8 cellular contexts compared by ENCODE assay signal in the genomic region with DNA sequence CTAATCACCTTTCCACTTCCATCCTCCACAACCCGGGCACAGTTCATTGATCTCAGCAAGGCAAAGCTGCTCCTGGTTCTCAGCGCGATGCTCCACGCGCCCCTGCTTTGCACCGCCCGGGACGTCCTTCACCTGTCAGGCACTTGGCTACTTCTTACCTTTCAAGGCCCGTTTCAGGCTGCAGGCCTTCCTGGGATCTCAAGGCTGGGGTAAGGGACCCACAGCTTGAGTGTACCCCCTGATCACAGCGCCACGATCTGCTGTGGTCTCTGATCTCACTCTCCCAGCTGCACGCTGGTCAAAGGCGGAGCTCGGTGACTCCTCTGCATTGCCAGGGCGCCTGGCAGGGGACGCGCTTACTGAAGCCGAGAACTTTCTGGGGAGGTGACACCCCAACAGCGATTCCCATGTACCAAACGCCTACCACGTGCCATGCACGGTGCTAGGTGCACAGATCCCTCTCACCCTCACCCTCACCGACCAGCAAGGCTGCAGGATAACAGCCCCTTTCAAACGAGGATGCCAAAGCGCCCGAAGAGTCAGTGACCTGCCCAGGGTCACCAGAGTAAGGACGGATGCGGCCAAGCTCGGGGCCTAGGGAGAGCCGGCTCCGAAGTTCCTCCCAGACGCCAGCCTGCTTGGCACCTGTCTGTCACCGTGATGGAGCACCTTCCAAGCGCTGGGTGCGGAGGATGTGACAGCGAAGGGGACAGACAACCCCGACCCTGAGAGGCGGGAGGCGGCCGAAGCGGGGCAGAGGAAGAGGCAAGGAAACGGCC. TPM values are rescaled to one million over a fixed set of nuclear protein-coding genes. Genes with fewer than 3 reads are reported as not detected.
DNase-seq lines count a peak whose midpoint lies in the region; ATAC-seq, FAIRE-seq and TF ChIP-seq lines count a peak whose summit lies in the region.

No MANE protein-coding gene starts in this region.

- H3K36me3 Mint-ChIP-seq in memory B cell, result peaks cover 6% of the 10 kb centered on the region

- H3K4me3 Mint-ChIP-seq in memory B cell, result no peak overlapping the region

- no peaks in the 10 kb centered on the region for H3K27me3 ChIP-seq in MG63

- H3K9me3 Mint-ChIP-seq in memory B cell, result no peaks in the 10 kb centered on the region

- no peaks in the 10 kb centered on the region; the same call in 1 of the 2 replicates for H3K4me1 ChIP-seq in HEK293 (ENCODE audit: control insufficient read depth, insufficient read depth, low read length)

- peaks cover 19% of the 10 kb centered on the region for H3K4me1 Mint-ChIP-seq in memory B cell

- H3K4me3 ChIP-seq in HEK293 (ENCODE audit: low read depth, low read length) (peak overlapping the region; percentile 74), MG63 (peak overlapping the region; percentile 91)

- CTCF ChIA-PET in HEK293 (lab: Yijun Ruan, JAX), result interaction anchor here (0.6 kb wide), 1 partner anchor 201 kb away, joined by 3 read pairs; no protein-coding TSS in a partner anchor

- peak; percentile 36 for ATAC-seq in GM18498 (IDR thresholded peaks at IDR 0.05; ENCODE audit: unreplicated experiment)
- ATAC-seq in memory B cell (ENCODE audit: low read depth), result peak; percentile 5

- H3K27ac ChIP-seq in HEK293 (ENCODE audit: extremely low read depth, low read depth, low read length), result peak overlapping the region; percentile 62; the same call in 1 of the 2 replicates

- H3K27me3 Mint-ChIP-seq in memory B cell, result no peaks in the 10 kb centered on the region

- TF ChIP-seq CTCF in HEK293 (tag by site-specific recombination; IDR thresholded peaks at IDR 0.05) (peak; percentile 69), D721Med (IDR thresholded peaks at IDR 0.05; ENCODE audit: insufficient read depth, missing control alignments) (no peak)

- H3K36me3 ChIP-seq in HEK293 (ENCODE audit: control insufficient read depth in 2 of 2, insufficient read depth in 1 of 2, low read length in 2 of 2) (peaks cover 0 to 14% of the 10 kb centered on the region in 2 experiments; a peak in 1 of 3 replicates), MG63 (peaks cover 20% of the 10 kb centered on the region)

- FAIRE-seq in D721Med (lab: Jason Lieb, UNC), result no peak

- POLR2A ChIA-PET in HEK293 (lab: Yijun Ruan, JAX), result interaction anchor here (0.8 to 1.4 kb wide), 5 partner anchors 86 to 273 kb away, joined by 3 to 6 read pairs (median 3); a partner anchor contains a TSS

- H3K9me3 ChIP-seq in HEK293 (ENCODE audit: control insufficient read depth, insufficient read depth, low read depth, low read length) (no peaks in the 10 kb centered on the region), MG63 (no peaks in the 10 kb centered on the region)

- H3K27ac Mint-ChIP-seq in memory B cell, result peak overlapping the region; percentile 93

- DNase-seq in MG63, result peak; percentile 45
- peak; percentile 41 for DNase-seq in activated CD4-positive, alpha-beta T cell treated with anti-CD3 and anti-CD28 coated beads, Interleukin-2, amount 50 U/mL, for 1 hour
- DNase-seq in effector CD8-positive, alpha-beta T cell (lab: John Stamatoyannopoulos, UW), result peak; percentile 19
- peak; percentile 10 to 34 for DNase-seq in memory B cell (ENCODE audit: low spot score in 2 of 2)
- DNase-seq in stimulated activated CD8-positive, alpha-beta memory T cell treated with anti-CD3 and anti-CD28 coated beads, Interleukin-12 subunit alpha, Interleukin-12 subunit beta, amount 100 ng/mL, for 4 hours (ENCODE audit: low read depth), result peak; percentile 21
- DNase-seq in D721Med (ENCODE audit: insufficient read length, low spot score), result no peak

TF ChIP-seq in HEK293, 187 proteins besides CTCF, POLR2A, EP300 and RAD21:
- TF ChIP-seq ZNF600 (tag by site-specific recombination; IDR thresholded peaks at IDR 0.05) (peak; percentile 29; the same call in 1 of the 2 replicates), ZNF311 (tag by site-specific recombination; IDR thresholded peaks at IDR 0.05; ENCODE audit: borderline replicate concordance) (no peak), SP2 (tag by site-specific recombination; IDR thresholded peaks at IDR 0.05) (peak; percentile 64), ZNF335 (tag by site-specific recombination; conservative IDR thresholded peaks at IDR 0.05) (peak; percentile 62), ZNF394 (tag by site-specific recombination; IDR thresholded peaks at IDR 0.05; ENCODE audit: borderline replicate concordance) (peak; percentile 18; the same call in 1 of the 2 replicates), SALL2 (tag by site-specific recombination; IDR thresholded peaks at IDR 0.05; ENCODE audit: borderline replicate concordance) (no peak), ZBTB20 (tag by site-specific recombination; IDR thresholded peaks at IDR 0.05) (peak; percentile 50)
- TF ChIP-seq, protein P1, sequence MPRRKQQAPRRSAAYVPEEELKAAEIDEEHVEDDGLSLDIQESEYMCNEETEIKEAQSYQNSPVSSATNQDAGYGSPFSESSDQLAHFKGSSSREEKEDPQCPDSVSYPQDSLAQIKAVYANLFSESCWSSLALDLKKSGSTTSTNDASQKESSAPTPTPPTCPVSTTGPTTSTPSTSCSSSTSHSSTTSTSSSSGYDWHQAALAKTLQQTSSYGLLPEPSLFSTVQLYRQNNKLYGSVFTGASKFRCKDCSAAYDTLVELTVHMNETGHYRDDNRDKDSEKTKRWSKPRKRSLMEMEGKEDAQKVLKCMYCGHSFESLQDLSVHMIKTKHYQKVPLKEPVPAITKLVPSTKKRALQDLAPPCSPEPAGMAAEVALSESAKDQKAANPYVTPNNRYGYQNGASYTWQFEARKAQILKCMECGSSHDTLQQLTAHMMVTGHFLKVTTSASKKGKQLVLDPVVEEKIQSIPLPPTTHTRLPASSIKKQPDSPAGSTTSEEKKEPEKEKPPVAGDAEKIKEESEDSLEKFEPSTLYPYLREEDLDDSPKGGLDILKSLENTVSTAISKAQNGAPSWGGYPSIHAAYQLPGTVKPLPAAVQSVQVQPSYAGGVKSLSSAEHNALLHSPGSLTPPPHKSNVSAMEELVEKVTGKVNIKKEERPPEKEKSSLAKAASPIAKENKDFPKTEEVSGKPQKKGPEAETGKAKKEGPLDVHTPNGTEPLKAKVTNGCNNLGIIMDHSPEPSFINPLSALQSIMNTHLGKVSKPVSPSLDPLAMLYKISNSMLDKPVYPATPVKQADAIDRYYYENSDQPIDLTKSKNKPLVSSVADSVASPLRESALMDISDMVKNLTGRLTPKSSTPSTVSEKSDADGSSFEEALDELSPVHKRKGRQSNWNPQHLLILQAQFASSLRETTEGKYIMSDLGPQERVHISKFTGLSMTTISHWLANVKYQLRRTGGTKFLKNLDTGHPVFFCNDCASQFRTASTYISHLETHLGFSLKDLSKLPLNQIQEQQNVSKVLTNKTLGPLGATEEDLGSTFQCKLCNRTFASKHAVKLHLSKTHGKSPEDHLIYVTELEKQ (tag by site-specific recombination; IDR thresholded peaks at IDR 0.05; ENCODE audit: borderline replicate concordance), result peak; percentile 35; the same call in 1 of the 2 replicates
- TF ChIP-seq, protein P2, sequence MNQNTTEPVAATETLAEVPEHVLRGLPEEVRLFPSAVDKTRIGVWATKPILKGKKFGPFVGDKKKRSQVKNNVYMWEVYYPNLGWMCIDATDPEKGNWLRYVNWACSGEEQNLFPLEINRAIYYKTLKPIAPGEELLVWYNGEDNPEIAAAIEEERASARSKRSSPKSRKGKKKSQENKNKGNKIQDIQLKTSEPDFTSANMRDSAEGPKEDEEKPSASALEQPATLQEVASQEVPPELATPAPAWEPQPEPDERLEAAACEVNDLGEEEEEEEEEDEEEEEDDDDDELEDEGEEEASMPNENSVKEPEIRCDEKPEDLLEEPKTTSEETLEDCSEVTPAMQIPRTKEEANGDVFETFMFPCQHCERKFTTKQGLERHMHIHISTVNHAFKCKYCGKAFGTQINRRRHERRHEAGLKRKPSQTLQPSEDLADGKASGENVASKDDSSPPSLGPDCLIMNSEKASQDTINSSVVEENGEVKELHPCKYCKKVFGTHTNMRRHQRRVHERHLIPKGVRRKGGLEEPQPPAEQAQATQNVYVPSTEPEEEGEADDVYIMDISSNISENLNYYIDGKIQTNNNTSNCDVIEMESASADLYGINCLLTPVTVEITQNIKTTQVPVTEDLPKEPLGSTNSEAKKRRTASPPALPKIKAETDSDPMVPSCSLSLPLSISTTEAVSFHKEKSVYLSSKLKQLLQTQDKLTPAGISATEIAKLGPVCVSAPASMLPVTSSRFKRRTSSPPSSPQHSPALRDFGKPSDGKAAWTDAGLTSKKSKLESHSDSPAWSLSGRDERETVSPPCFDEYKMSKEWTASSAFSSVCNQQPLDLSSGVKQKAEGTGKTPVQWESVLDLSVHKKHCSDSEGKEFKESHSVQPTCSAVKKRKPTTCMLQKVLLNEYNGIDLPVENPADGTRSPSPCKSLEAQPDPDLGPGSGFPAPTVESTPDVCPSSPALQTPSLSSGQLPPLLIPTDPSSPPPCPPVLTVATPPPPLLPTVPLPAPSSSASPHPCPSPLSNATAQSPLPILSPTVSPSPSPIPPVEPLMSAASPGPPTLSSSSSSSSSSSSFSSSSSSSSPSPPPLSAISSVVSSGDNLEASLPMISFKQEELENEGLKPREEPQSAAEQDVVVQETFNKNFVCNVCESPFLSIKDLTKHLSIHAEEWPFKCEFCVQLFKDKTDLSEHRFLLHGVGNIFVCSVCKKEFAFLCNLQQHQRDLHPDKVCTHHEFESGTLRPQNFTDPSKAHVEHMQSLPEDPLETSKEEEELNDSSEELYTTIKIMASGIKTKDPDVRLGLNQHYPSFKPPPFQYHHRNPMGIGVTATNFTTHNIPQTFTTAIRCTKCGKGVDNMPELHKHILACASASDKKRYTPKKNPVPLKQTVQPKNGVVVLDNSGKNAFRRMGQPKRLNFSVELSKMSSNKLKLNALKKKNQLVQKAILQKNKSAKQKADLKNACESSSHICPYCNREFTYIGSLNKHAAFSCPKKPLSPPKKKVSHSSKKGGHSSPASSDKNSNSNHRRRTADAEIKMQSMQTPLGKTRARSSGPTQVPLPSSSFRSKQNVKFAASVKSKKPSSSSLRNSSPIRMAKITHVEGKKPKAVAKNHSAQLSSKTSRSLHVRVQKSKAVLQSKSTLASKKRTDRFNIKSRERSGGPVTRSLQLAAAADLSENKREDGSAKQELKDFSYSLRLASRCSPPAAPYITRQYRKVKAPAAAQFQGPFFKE (tag by site-specific recombination; IDR thresholded peaks at IDR 0.05; ENCODE audit: borderline replicate concordance), result peak; percentile 31; the same call in 1 of the 2 replicates

RNA-seq across cellular contexts. Expression of a gene that starts 0.8 kb away (rescaled TPM):
- total RNA-seq in MG63 (2014; rRNA removed; shearing (Covaris generic); ENCODE audit: low replicate concordance), result 95.1 and 158 TPM in 2 replicates

RNA-seq across cellular contexts. Expression of a gene that starts 0.9 kb away (rescaled TPM):
- total RNA-seq in MG63 (2014; rRNA removed; shearing (Covaris generic); ENCODE audit: low replicate concordance), result 31.1 and 39.4 TPM in 2 replicates

RNA-seq across cellular contexts. Expression of a gene that starts 51.8 kb away (rescaled TPM):
- total RNA-seq in MG63 (2014; rRNA removed; shearing (Covaris generic); ENCODE audit: low replicate concordance), result 23.2 and 31.0 TPM in 2 replicates
